In genomic region chr1:226871047-226871365, GRCh38 we compare ENCODE assay signal across 8 cellular contexts. TPM values are rescaled to one million over a fixed set of nuclear protein-coding genes. Genes with fewer than 3 reads are reported as not detected.
DNase-seq lines count a peak whose midpoint lies in the region; ATAC-seq and TF ChIP-seq lines count a peak whose summit lies in the region.

No MANE protein-coding gene starts in this region.

- H3K36me3 Mint-ChIP-seq in activated naive CD4-positive, alpha-beta T cell treated with anti-CD3 and anti-CD28 coated beads, Interleukin-2, amount 10 ng/mL, durations not matched to agents 7 days and 5 days, result no peaks in the 10 kb centered on the region
- H3K36me3 Mint-ChIP-seq in brain, result peaks cover 4% of the 10 kb centered on the region

- ATAC-seq in lung (ENCODE audit: insufficient read depth, low FRiP score) (no peak), HG03159 (IDR thresholded peaks at IDR 0.05; ENCODE audit: unreplicated experiment) (no peak)

- H3K9me3 ChIP-seq in lung (ENCODE audit: control insufficient read depth in 2 of 2, insufficient read depth in 1 of 2, low read length in 1 of 2), result no peaks in the 10 kb centered on the region

- H3K4me3 Mint-ChIP-seq in activated naive CD4-positive, alpha-beta T cell treated with anti-CD3 and anti-CD28 coated beads, Interleukin-2, amount 10 ng/mL, durations not matched to agents 7 days and 5 days, result peak overlapping the region; percentile 68
- H3K4me3 Mint-ChIP-seq in brain, result peak overlapping the region; percentile 85 to 94 (median 88)

- H3K27me3 Mint-ChIP-seq in activated naive CD4-positive, alpha-beta T cell treated with anti-CD3 and anti-CD28 coated beads, Interleukin-2, amount 10 ng/mL, durations not matched to agents 7 days and 5 days, result peaks cover 56% of the 10 kb centered on the region
- peaks cover 42% of the 10 kb centered on the region for H3K27me3 Mint-ChIP-seq in brain

- H3K4me1 Mint-ChIP-seq in activated naive CD4-positive, alpha-beta T cell treated with anti-CD3 and anti-CD28 coated beads, Interleukin-2, amount 10 ng/mL, durations not matched to agents 7 days and 5 days, result peaks cover 14% of the 10 kb centered on the region
- peaks cover 43% of the 10 kb centered on the region for H3K4me1 Mint-ChIP-seq in brain

- peak overlapping the region; percentile 72 for H3K4me3 ChIP-seq in lung
- H3K4me3 ChIP-seq in urinary bladder (ENCODE audit: low read depth, low read length), result peak overlapping the region; percentile 75

- H3K27me3 ChIP-seq in lung (ENCODE audit: control insufficient read depth, insufficient read depth), result no peaks in the 10 kb centered on the region

- H3K4me1 ChIP-seq in lung (ENCODE audit: control insufficient read depth in 2 of 2, insufficient read depth in 2 of 2, low read length in 2 of 2) (peaks cover 0 to 17% of the 10 kb centered on the region in 2 donors), urinary bladder (ENCODE audit: insufficient read depth) (no peaks in the 10 kb centered on the region)

- H3K36me3 ChIP-seq in lung (ENCODE audit: control insufficient read depth in 2 of 2, insufficient read depth in 2 of 2, low read length in 2 of 2), result no peaks in the 10 kb centered on the region
- no peaks in the 10 kb centered on the region for H3K36me3 ChIP-seq in urinary bladder (ENCODE audit: insufficient read depth)

- DNase-seq in activated naive CD4-positive, alpha-beta T cell treated with anti-CD3 and anti-CD28 coated beads, Interleukin-2, amount 10 ng/mL, durations not matched to agents 7 days and 5 days, result no peak
- no peak for DNase-seq in activated naive CD4-positive, alpha-beta T cell treated with anti-CD3 and anti-CD28 coated beads, Interleukin-2, amount 50 U/mL, for 16 hours
- DNase-seq in lung (ENCODE audit: low spot score) (no peak), MV-4-11 (lab: John Stamatoyannopoulos, UW) (no peak), pons (ENCODE audit: low spot score) (no peak)

- TF ChIP-seq CTCF in brain (conservative IDR thresholded peaks at IDR 0.05) (no peak), lung (IDR thresholded peaks at IDR 0.05; ENCODE audit: control extremely low read depth, extremely low read depth) (no peak)

- WGBS in lung, 2 donors, result 1 to 2% methylated on average over 19 of the region's 19 CpGs
- WGBS in urinary bladder, result under 1% methylated on average over 19 of the region's 19 CpGs

- H3K27ac Mint-ChIP-seq in activated naive CD4-positive, alpha-beta T cell treated with anti-CD3 and anti-CD28 coated beads, Interleukin-2, amount 10 ng/mL, durations not matched to agents 7 days and 5 days, result no peak overlapping the region
- peak overlapping the region in 4 of 5 experiments; percentile 63 to 78 (median 71) for H3K27ac Mint-ChIP-seq in brain

- H3K9me3 Mint-ChIP-seq in activated naive CD4-positive, alpha-beta T cell treated with anti-CD3 and anti-CD28 coated beads, Interleukin-2, amount 10 ng/mL, durations not matched to agents 7 days and 5 days, result no peaks in the 10 kb centered on the region
- H3K9me3 Mint-ChIP-seq in brain, result peaks cover 0 to 8% (median 3%) of the 10 kb centered on the region in 5 experiments

- peak overlapping the region; percentile 86 to 88 for H3K27ac ChIP-seq in lung (ENCODE audit: low read depth in 1 of 2, low read length in 1 of 2)
- no peak overlapping the region for H3K27ac ChIP-seq in urinary bladder (ENCODE audit: low read depth)

- CTCF ChIA-PET in activated naive CD4-positive, alpha-beta T cell treated with anti-CD3 and anti-CD28 coated beads, Interleukin-2, amount 10 ng/mL, durations not matched to agents 7 days and 5 days (lab: Charles Lee), result no interaction called here

RNA-seq across cellular contexts. Expression of gene PSEN2, which starts 0.6 kb away (rescaled TPM):
- polyA plus RNA-seq in brain (ENCODE audit: insufficient read depth, low read depth, low replicate concordance), result 12.1 TPM
- total RNA-seq in lung, result 10 to 100 TPM; 16.4 to 28.1 TPM
- 10 to 100 TPM; 17.8 to 19.6 TPM for polyA plus RNA-seq in lung
- total RNA-seq in urinary bladder, result 15.1 TPM
- polyA plus RNA-seq in urinary bladder, result 23.8 TPM
